Comparison of ENCODE assay signal across 1 cellular context in genomic region chr2:239773377-239774141, GRCh38.
TF ChIP-seq lines count a peak whose summit lies in the region.

No MANE protein-coding gene starts in this region.

TF ChIP-seq in HepG2, 621 proteins besides CTCF, POLR2A, EP300 and RAD21 (continued from another document):
- no peak for TF ChIP-seq ZNF556 (CRISPR knock-in tag; IDR thresholded peaks at IDR 0.05; ENCODE audit: borderline replicate concordance)
- no peak for TF ChIP-seq ZNF33A (CRISPR knock-in tag; IDR thresholded peaks at IDR 0.05; ENCODE audit: borderline replicate concordance)
